Comparison of ENCODE assay signal across 26 cellular contexts in the genomic region with DNA sequence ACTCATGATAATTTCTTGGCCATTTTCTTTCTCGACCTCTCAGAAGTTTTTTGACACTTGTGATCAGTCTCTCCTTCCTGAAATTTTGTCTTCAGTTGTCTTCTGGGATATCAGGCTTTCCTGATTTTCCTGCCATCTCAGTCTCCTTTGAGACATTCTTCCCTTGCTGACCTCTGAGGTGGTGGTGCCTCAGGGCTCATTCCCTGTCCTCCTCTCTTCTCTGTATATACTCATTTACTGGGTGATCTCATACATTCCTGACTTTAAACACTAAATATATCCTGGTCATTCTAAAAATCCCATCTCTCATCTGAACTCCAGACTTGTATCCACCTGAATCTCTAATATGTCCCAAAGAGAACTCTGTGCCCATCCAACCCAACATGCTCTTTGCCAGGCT. TPM values are rescaled to one million over a fixed set of nuclear protein-coding genes. Genes with fewer than 3 reads are reported as not detected.
"Had no signal": no experiment of that assay in that cellular context is flagged by ENCODE, and none has a peak within 500 bp of the region (broad histone marks: within the 10 kb centered on the region; RNA-seq: fewer than 3 reads in every experiment).

No MANE protein-coding gene starts in this region.

- H3K9me3 ChIP-seq: body of pancreas, breast epithelium, Peyer's patch had no signal

- H3K9me3 Mint-ChIP-seq: activated CD8-positive, alpha-beta T cell treated with anti-CD3 and anti-CD28 coated beads for 36 hours; activated naive CD4-positive, alpha-beta T cell treated with anti-CD3 and anti-CD28 coated beads, Interleukin-2, amount 50 U/mL, for 24 hours; activated naive CD8-positive, alpha-beta T cell treated with anti-CD3 and anti-CD28 coated beads, Interleukin-2, amount 10 ng/mL, durations not matched to agents 7 days and 5 days; activated T-cell treated with anti-CD3 and anti-CD28 coated beads, Interleukin-2, amount 50 U/mL, for 24 hours; activated T-helper 2 cell treated with anti-CD3 and anti-CD28 coated beads, Interferon-gamma antibody, Interleukin-2, Interleukin-4, amounts not matched to agents 10 μg/mL and 5 μg/mL and 100 μg/mL, durations not matched to agents 14 hours and 24 hours and 36 hours had no signal

- H3K4me3 ChIP-seq: ascending aorta, body of pancreas, breast epithelium, Peyer's patch had no signal

- H3K27ac ChIP-seq: ascending aorta, body of pancreas, breast epithelium, Peyer's patch, RWPE1 had no signal

- H3K4me1 ChIP-seq: body of pancreas, breast epithelium, Peyer's patch had no signal

- H3K4me3 Mint-ChIP-seq: activated CD4-positive, alpha-beta T cell treated with anti-CD3 and anti-CD28 coated beads, Interleukin-2, amount 10 ng/mL, durations not matched to agents 24 days and 14 days; activated CD8-positive, alpha-beta T cell treated with anti-CD3 and anti-CD28 coated beads for 36 hours; activated naive CD4-positive, alpha-beta T cell treated with anti-CD3 and anti-CD28 coated beads, Interleukin-2, amount 50 U/mL, for 24 hours; activated naive CD8-positive, alpha-beta T cell treated with anti-CD3 and anti-CD28 coated beads, Interleukin-2, amount 10 ng/mL, durations not matched to agents 7 days and 5 days; activated T-cell treated with anti-CD3 and anti-CD28 coated beads, Interleukin-2, amount 50 U/mL, for 24 hours had no signal

- ATAC-seq: activated CD8-positive, alpha-beta T cell treated with anti-CD3 and anti-CD28 coated beads for 36 hours; body of pancreas; PC-3; Right ventricle myocardium inferior had no signal

- H3K27ac Mint-ChIP-seq: activated CD4-positive, alpha-beta T cell treated with anti-CD3 and anti-CD28 coated beads, Interleukin-2, amount 10 ng/mL, durations not matched to agents 24 days and 14 days; activated CD8-positive, alpha-beta T cell treated with anti-CD3 and anti-CD28 coated beads for 36 hours; activated naive CD4-positive, alpha-beta T cell treated with anti-CD3 and anti-CD28 coated beads, Interleukin-2, amount 50 U/mL, for 24 hours; activated naive CD8-positive, alpha-beta T cell treated with anti-CD3 and anti-CD28 coated beads, Interleukin-2, amount 10 ng/mL, durations not matched to agents 7 days and 5 days; activated T-cell treated with anti-CD3 and anti-CD28 coated beads, Interleukin-2, amount 50 U/mL, for 24 hours; activated T-helper 2 cell treated with anti-CD3 and anti-CD28 coated beads, Interferon-gamma antibody, Interleukin-2, Interleukin-4, amounts not matched to agents 10 μg/mL and 5 μg/mL and 100 μg/mL, durations not matched to agents 14 hours and 24 hours and 36 hours had no signal

- DNase-seq: activated CD4-positive, alpha-beta T cell treated with anti-CD3 and anti-CD28 coated beads, Interleukin-2, amount 10 ng/mL, durations not matched to agents 24 days and 14 days; activated CD4-positive, alpha-beta T cell treated with anti-CD3 and anti-CD28 coated beads, Interleukin-2, amount 50 U/mL, for 4 hours; activated CD8-positive, alpha-beta T cell treated with anti-CD3 and anti-CD28 coated beads for 36 hours; activated gamma-delta T cell; activated naive CD4-positive, alpha-beta T cell treated with Interleukin-2 at 50 U/mL for 16 hours; activated naive CD8-positive, alpha-beta T cell treated with anti-CD3 and anti-CD28 coated beads, Interleukin-2, amount 10 ng/mL, durations not matched to agents 7 days and 5 days; activated T-cell treated with anti-CD3 and anti-CD28 coated beads, Interleukin-2, amount 50 U/mL, for 24 hours; amygdala; body of pancreas; Kasumi-1; MM.1S; MV-4-11; NCI-H1092; NCI-H1436 treated with DMSO at 0.1 percent for 48 hours; NCI-H1694 treated with DMSO at 0.1 percent for 48 hours; NCI-H2029; NCI-H345; NCI-H524 treated with DMSO at 0.1 percent for 48 hours; PC-3; Peyer's patch had no signal

- H3K36me3 Mint-ChIP-seq: activated naive CD4-positive, alpha-beta T cell treated with anti-CD3 and anti-CD28 coated beads, Interleukin-2, amount 50 U/mL, for 24 hours; activated naive CD8-positive, alpha-beta T cell treated with anti-CD3 and anti-CD28 coated beads, Interleukin-2, amount 10 ng/mL, durations not matched to agents 7 days and 5 days had no signal

- H3K27me3 ChIP-seq: ascending aorta, body of pancreas, breast epithelium, Peyer's patch had no signal

- H3K36me3 ChIP-seq: ascending aorta, breast epithelium, Peyer's patch had no signal

- H3K4me1 Mint-ChIP-seq: activated CD4-positive, alpha-beta T cell treated with anti-CD3 and anti-CD28 coated beads, Interleukin-2, amount 10 ng/mL, durations not matched to agents 24 days and 14 days; activated naive CD4-positive, alpha-beta T cell treated with anti-CD3 and anti-CD28 coated beads, Interleukin-2, amount 50 U/mL, for 24 hours; activated naive CD8-positive, alpha-beta T cell treated with anti-CD3 and anti-CD28 coated beads, Interleukin-2, amount 10 ng/mL, durations not matched to agents 7 days and 5 days had no signal

RNA-seq across cellular contexts. Expression of gene STARD13, which starts 31.3 kb away (rescaled TPM):
- total RNA-seq: activated CD8-positive, alpha-beta T cell treated with anti-CD3 and anti-CD28 coated beads for 36 hours had no signal
